Comparison of ENCODE assay signal across 8 cellular contexts in genomic region chr10:102393411-102394078, GRCh38. TPM values are rescaled to one million over a fixed set of nuclear protein-coding genes. Genes with fewer than 3 reads are reported as not detected.
A peak's percentile ranks its signal among the peaks of the same experiment; 100 is the strongest.
DNase-seq lines count a peak whose midpoint lies in the region; ATAC-seq and TF ChIP-seq lines count a peak whose summit lies in the region.

No MANE protein-coding gene starts in this region.

- no peaks in the 10 kb centered on the region for H3K27me3 ChIP-seq in stomach

- H3K9me3 ChIP-seq in stomach, result no peaks in the 10 kb centered on the region

- DNase-seq in NCI-H2227 (lab: John Stamatoyannopoulos, UW; ENCODE audit: unreplicated experiment), result peak; percentile 81
- no peak for DNase-seq in NCI-H2227 treated with DMSO at 0.1 percent for 48 hours (lab: John Stamatoyannopoulos, UW)
- DNase-seq in activated B cell treated with CpG ODN at 0.5 μM for 24 hours, result no peak
- DNase-seq in stomach, result no peak
- DNase-seq in NCI-H526 (lab: John Stamatoyannopoulos, UW), result no peak
- no peak for DNase-seq in putamen (ENCODE audit: low spot score)

- peak overlapping the region; percentile 97 for H3K27ac Mint-ChIP-seq in activated B cell treated with CpG ODN at 0.5 μM for 24 hours

- no peaks in the 10 kb centered on the region for H3K9me3 Mint-ChIP-seq in activated B cell treated with CpG ODN at 0.5 μM for 24 hours

- no peak for TF ChIP-seq POLR2A in stomach (IDR thresholded peaks at IDR 0.05)

- H3K36me3 Mint-ChIP-seq in activated B cell treated with CpG ODN at 0.5 μM for 24 hours (ENCODE audit: low read depth), result peaks cover 37% of the 10 kb centered on the region

- H3K4me3 ChIP-seq in iPS-11a (ENCODE audit: low read depth, low read length), result peak overlapping the region; percentile 69
- peak overlapping the region; percentile 58 to 68 (median 62) for H3K4me3 ChIP-seq in stomach

- ATAC-seq in activated B cell treated with CpG ODN at 0.5 μM for 24 hours (ENCODE audit: low read depth) (no peak), HG03442 (IDR thresholded peaks at IDR 0.05; ENCODE audit: unreplicated experiment) (no peak)

- no peaks in the 10 kb centered on the region for H3K27me3 Mint-ChIP-seq in activated B cell treated with CpG ODN at 0.5 μM for 24 hours

- intact Hi-C loops in activated B cell treated with CpG ODN at 0.5 μM for 24 hours (cut with micrococcal nuclease) (loop anchor here (1.0 to 5.0 kb wide), 16 partner anchors 9 to 579 kb away; partner anchors contain the start of genes ACTR1A, CNNM2, CUEDC2 and GBF1), stomach (cut with DNase I; ENCODE audit: low total_unique reads) (no loop called here)

- H3K36me3 ChIP-seq in stomach, result peaks cover 0 to 21% (median 19%) of the 10 kb centered on the region in 4 donors

- TF ChIP-seq CTCF in activated B cell treated with CpG ODN at 0.5 μM for 24 hours (IDR thresholded peaks at IDR 0.05), result no peak
- TF ChIP-seq CTCF in stomach (IDR thresholded peaks at IDR 0.05), result peak in 3 of 7 experiments; percentile 93 to 97 (median 94)

- peak overlapping the region; percentile 96 to 99 (median 98) for H3K27ac ChIP-seq in stomach

- CTCF ChIA-PET in activated B cell treated with CpG ODN at 0.5 μM for 24 hours (lab: Charles Lee), result interaction anchor here (0.9 to 3.3 kb wide), 12 partner anchors 8 to 190 kb away, joined by 3 to 29 read pairs (median 4); partner anchors contain the start of gene FBXL15

- H3K4me3 Mint-ChIP-seq in activated B cell treated with CpG ODN at 0.5 μM for 24 hours, result peak overlapping the region; percentile 94

- peaks cover 22 to 45% (median 37%) of the 10 kb centered on the region in 4 donors for H3K4me1 ChIP-seq in stomach

- WGBS in stomach, 5 donors, result 27 to 33% (median 29%) methylated on average over 24 to 30 of the region's 30 CpGs

- no peak for TF ChIP-seq EP300 in stomach (IDR thresholded peaks at IDR 0.05)

- POLR2A ChIA-PET in activated B cell treated with CpG ODN at 0.5 μM for 24 hours (lab: Charles Lee), result interaction anchor here (0.8 to 15.2 kb wide), 26 partner anchors 9 to 1077 kb away, joined by 3 to 305 read pairs (median 15); partner anchors contain the start of genes ACTR1A, ARL3, C10orf95 and CUEDC2

- H3K4me1 Mint-ChIP-seq in activated B cell treated with CpG ODN at 0.5 μM for 24 hours, result peaks cover 42% of the 10 kb centered on the region

RNA-seq across cellular contexts. Expression of gene NFKB2, which starts 2.0 kb away (rescaled TPM):
- total RNA-seq in activated B cell treated with CpG ODN at 0.5 μM for 24 hours, result 550 and 622 TPM in 2 replicates
- total RNA-seq in stomach, result 10 to 100 TPM in 4 of 5 donors, 1 to 10 TPM in 1; 9.7 to 84.0 (median 26.7) TPM
- polyA plus RNA-seq in stomach, result 10 to 100 TPM; 19.2 to 25.6 (median 20.0) TPM

RNA-seq across cellular contexts. Expression of gene PSD, which starts 25.0 kb away (rescaled TPM):
- total RNA-seq in activated B cell treated with CpG ODN at 0.5 μM for 24 hours (1.4 and 1.5 TPM in 2 replicates), stomach (10 to 100 TPM; 24.5 to 74.7 (median 24.6) TPM)
- polyA plus RNA-seq in stomach, result 10 to 100 TPM in 1 of 3 donors, 1 to 10 TPM in 2; 2.2 to 10.4 (median 2.3) TPM

RNA-seq across cellular contexts. Expression of gene FBXL15, which starts 27.1 kb away (rescaled TPM):
- total RNA-seq in activated B cell treated with CpG ODN at 0.5 μM for 24 hours (15.7 and 18.9 TPM in 2 replicates), stomach (100 to 1,000 TPM in 1 of 5 donors, 10 to 100 TPM in 2, 1 to 10 TPM in 2; 3.5 to 315 (median 15.6) TPM)
- polyA plus RNA-seq in stomach, result 10 to 100 TPM; 19.2 to 21.4 (median 20.4) TPM

RNA-seq across cellular contexts. Expression of gene CUEDC2, which starts 38.8 kb away (rescaled TPM):
- total RNA-seq in activated B cell treated with CpG ODN at 0.5 μM for 24 hours (43.7 and 46.0 TPM in 2 replicates), stomach (100 to 1,000 TPM in 1 of 5 donors, 10 to 100 TPM in 4; 15.9 to 145 (median 31.8) TPM)
- polyA plus RNA-seq in stomach, result 10 to 100 TPM; 48.6 to 59.2 (median 49.2) TPM

RNA-seq across cellular contexts. Expression of gene C10orf95, which starts 57.8 kb away (rescaled TPM):
- total RNA-seq in activated B cell treated with CpG ODN at 0.5 μM for 24 hours (0.35 and 0.51 TPM in 2 replicates), stomach (1 to 10 TPM in 1 of 5 donors, not detected in 4; 8.0 TPM)
- polyA plus RNA-seq in stomach, result under 1 TPM; 0.46 to 0.62 (median 0.53) TPM

Comparison
In these comparisons a context has a peak if more than half of its experiments do, and no peak if none do; other contexts are left out.
1. RNA of gene PSD, which starts 25.0 kb away (total RNA-seq): 24.5 to 74.7 TPM in stomach; 1.4 to 1.5 TPM in activated B cell treated with CpG ODN at 0.5 μM for 24 hours; every median in the first group is over 10 times any median in the second.